Comparison of ENCODE assay signal across 18 cellular contexts in genomic region chr3:149388714-149389417, GRCh38. TPM values are rescaled to one million over a fixed set of nuclear protein-coding genes. Genes with fewer than 3 reads are reported as not detected.
DNase-seq lines count a peak whose midpoint lies in the region; ATAC-seq, FAIRE-seq and TF ChIP-seq lines count a peak whose summit lies in the region.
"Had no signal": no experiment of that assay in that cellular context is flagged by ENCODE, and none has a peak within 500 bp of the region (broad histone marks: within the 10 kb centered on the region; RNA-seq: fewer than 3 reads in every experiment).

No MANE protein-coding gene starts in this region.

- no peaks in the 10 kb centered on the region for H4K20me1 ChIP-seq in HCT116 (ENCODE audit: insufficient read depth)
- H4K20me1 ChIP-seq in HepG2 (ENCODE audit: insufficient read depth, low read length), result no peaks in the 10 kb centered on the region
- no peaks in the 10 kb centered on the region for H4K20me1 ChIP-seq in smooth muscle cell (ENCODE audit: low read depth)

- H2AFZ ChIP-seq in HCT116 (ENCODE audit: low read depth, low read length, poor library complexity, severe bottlenecking) (peak overlapping the region; percentile 39), HepG2 (ENCODE audit: low read length) (no peak overlapping the region), smooth muscle cell (ENCODE audit: low read depth) (no peak overlapping the region)
- H2AFZ ChIP-seq: GM23338 had no signal

- no peak overlapping the region for H3K4me2 ChIP-seq in HCT116 (ENCODE audit: low read length)
- peak overlapping the region; percentile 78 for H3K4me2 ChIP-seq in HepG2 (ENCODE audit: low read depth, low read length)
- H3K4me2 ChIP-seq in smooth muscle cell, result no peak overlapping the region
- H3K4me2 ChIP-seq: GM23338 had no signal

- TF ChIP-seq EP300 in HepG2 (IDR thresholded peaks at IDR 0.05; ENCODE audit: low read depth in 2 of 2, low read length in 2 of 2), result peak in 1 of 2 experiments; percentile 69; a peak in 2 of 4 replicates
- TF ChIP-seq EP300 in HepG2 (CRISPR knock-in tag; IDR thresholded peaks at IDR 0.05; ENCODE audit: borderline replicate concordance), result no peak
- TF ChIP-seq EP300 in gastroesophageal sphincter (IDR thresholded peaks at IDR 0.05), result no peak

- TF ChIP-seq POLR2A in HCT116 (IDR thresholded peaks at IDR 0.05; ENCODE audit: borderline replicate concordance, extremely low read depth, insufficient read depth, insufficient read length), result no peak
- peak; percentile 39 to 40; a peak in 2 of 4 replicates for TF ChIP-seq POLR2A in HepG2 (IDR thresholded peaks at IDR 0.05; ENCODE audit: insufficient read depth in 1 of 2, low read depth in 2 of 2, low read length in 2 of 2)
- TF ChIP-seq POLR2A in gastroesophageal sphincter (IDR thresholded peaks at IDR 0.05), result no peak

- H3K79me2 ChIP-seq in HCT116 (ENCODE audit: insufficient read depth, low read length), result no peaks in the 10 kb centered on the region
- peaks cover 28% of the 10 kb centered on the region for H3K79me2 ChIP-seq in HepG2 (ENCODE audit: insufficient read depth, low read length)
- no peaks in the 10 kb centered on the region for H3K79me2 ChIP-seq in smooth muscle cell (ENCODE audit: low read depth)

- no peaks in the 10 kb centered on the region for H3K9me2 ChIP-seq in HCT116 (ENCODE audit: insufficient read depth)

- peaks cover 6% of the 10 kb centered on the region for H3F3A ChIP-seq in smooth muscle cell (ENCODE audit: low read depth)

- H3K9me3 ChIP-seq in HCT116 (ENCODE audit: control insufficient read depth in 1 of 2, insufficient read depth in 1 of 2, low read depth in 1 of 2, low read length in 2 of 2) (no peaks in the 10 kb centered on the region; a peak in 1 of 4 replicates), SJSA1 (replicated peaks) (no peaks in the 10 kb centered on the region), HepG2 (ENCODE audit: low read length) (no peaks in the 10 kb centered on the region), smooth muscle cell (replicated peaks; ENCODE audit: low read depth) (no peaks in the 10 kb centered on the region), colonic mucosa (no peaks in the 10 kb centered on the region), gastroesophageal sphincter (peaks cover 0 to 8% (median 0%) of the 10 kb centered on the region in 3 donors)
- H3K9me3 ChIP-seq: psoas muscle had no signal

- H3K27ac ChIP-seq in HCT116 (ENCODE audit: low read depth, low read length), result no peak overlapping the region
- H3K27ac ChIP-seq in SJSA1, result peak overlapping the region; percentile 100
- peak overlapping the region; percentile 100 for H3K27ac ChIP-seq in HepG2 (ENCODE audit: extremely low read length, insufficient read depth, low read length)
- peak overlapping the region; percentile 97 for H3K27ac ChIP-seq in smooth muscle cell (ENCODE audit: low read depth)
- H3K27ac ChIP-seq in colonic mucosa, result no peak overlapping the region
- peak overlapping the region in 1 of 4 donors; percentile 88 for H3K27ac ChIP-seq in gastroesophageal sphincter
- H3K27ac ChIP-seq: psoas muscle had no signal

- intact Hi-C loops in HCT116 (cut with micrococcal nuclease), result no loop called here
- intact Hi-C loops in HepG2 (cut with micrococcal nuclease; ENCODE audit: unreplicated experiment), result loop anchor here (5.0 kb wide), 1 partner anchor 167 kb away; the partner anchor contains the start of gene CP
- intact Hi-C loops in colonic mucosa (cut with DNase I), result no loop called here

- H3K4me1 ChIP-seq in HCT116 (ENCODE audit: control insufficient read depth in 1 of 2, insufficient read depth in 2 of 2, low read length in 2 of 2), result peaks cover 20 to 62% of the 10 kb centered on the region in 2 experiments
- peaks cover 43% of the 10 kb centered on the region for H3K4me1 ChIP-seq in SJSA1 (replicated peaks)
- H3K4me1 ChIP-seq in HepG2 (ENCODE audit: insufficient read depth, low read length), result peaks cover 94% of the 10 kb centered on the region
- H3K4me1 ChIP-seq in smooth muscle cell (ENCODE audit: low read depth), result peaks cover 5% of the 10 kb centered on the region
- peaks cover 14% of the 10 kb centered on the region for H3K4me1 ChIP-seq in colonic mucosa
- peaks cover 8 to 30% (median 16%) of the 10 kb centered on the region in 3 donors for H3K4me1 ChIP-seq in gastroesophageal sphincter

- no peak for FAIRE-seq in HepG2 (lab: Jason Lieb, UNC)

- no TSS peak for BruUV-seq in HCT116 (replicated peaks; lab: Mats Ljungman, UMichigan)
- BruUV-seq in HepG2 (replicated peaks; lab: Mats Ljungman, UMichigan), result no TSS peak

- H3K27me3 ChIP-seq in HCT116 (ENCODE audit: insufficient read depth, low read length) (no peaks in the 10 kb centered on the region; the same call in 1 of the 2 replicates), SJSA1 (replicated peaks) (no peaks in the 10 kb centered on the region), HepG2 (ENCODE audit: control insufficient read depth in 1 of 2, insufficient read depth in 2 of 2, low read length in 2 of 2) (no peaks in the 10 kb centered on the region; a peak in 1 of 5 replicates), smooth muscle cell (ENCODE audit: low read depth) (no peaks in the 10 kb centered on the region), colonic mucosa (no peaks in the 10 kb centered on the region), gastroesophageal sphincter (no peaks in the 10 kb centered on the region)

- H3K36me3 ChIP-seq in HCT116 (ENCODE audit: control insufficient read depth in 1 of 2, insufficient read depth in 2 of 2, low read length in 2 of 2) (0 out of 4 replicates have a peak, but pooled peaks cover 0 to 5% of the 10 kb centered on the region in 2 experiments), SJSA1 (no peaks in the 10 kb centered on the region), HepG2 (replicated peaks in 1 of 2; ENCODE audit: control insufficient read depth in 1 of 2, insufficient read depth in 2 of 2, low read length in 2 of 2) (no peaks in the 10 kb centered on the region), smooth muscle cell (ENCODE audit: low read depth) (no peaks in the 10 kb centered on the region), colonic mucosa (no peaks in the 10 kb centered on the region), gastroesophageal sphincter (no peaks in the 10 kb centered on the region)

- DNase-seq in HCT116 (ENCODE audit: low read depth, low spot score) (no peak), SJSA1 (ENCODE audit: low read depth in 1 of 2, low spot score in 2 of 2) (no peak), HepG2 (ENCODE audit: low spot score) (peak; percentile 78), smooth muscle cell (lab: John Stamatoyannopoulos, UW; ENCODE audit: unreplicated experiment) (no peak), colonic mucosa (no peak)
- no peak for DNase-seq in activated effector memory CD4-positive, alpha-beta T cell treated with anti-CD3 and anti-CD28 coated beads, Interleukin-2, amount 50 U/mL, for 16 hours
- DNase-seq: activated CD4-positive, CD25-positive, alpha-beta regulatory T cell; amygdala; CD4-positive, alpha-beta T cell; hippocampal formation; NCI-H2029; NCI-H774; psoas muscle; RPMI8226 had no signal

- TF ChIP-seq CTCF in HCT116 (IDR thresholded peaks at IDR 0.05 in 2 of 3, conservative IDR thresholded peaks at IDR 0.05 in 1 of 3; ENCODE audit: borderline replicate concordance in 1 of 3, insufficient read depth in 1 of 3, low read depth in 2 of 3, low read length in 2 of 3), result no peak
- TF ChIP-seq CTCF in HepG2 (CRISPR knock-in tag; IDR thresholded peaks at IDR 0.05), result no peak
- no peak for TF ChIP-seq CTCF in smooth muscle cell (IDR thresholded peaks at IDR 0.05; ENCODE audit: borderline replicate concordance, insufficient read depth, poor library complexity, severe bottlenecking)
- TF ChIP-seq CTCF in colonic mucosa (IDR thresholded peaks at IDR 0.05), result no peak
- no peak for TF ChIP-seq CTCF in gastroesophageal sphincter (IDR thresholded peaks at IDR 0.05)

- TF ChIP-seq RAD21 in HCT116 (IDR thresholded peaks at IDR 0.05; ENCODE audit: low read depth) (no peak), HepG2 (CRISPR knock-in tag; IDR thresholded peaks at IDR 0.05) (no peak)

- in situ Hi-C loops in HepG2 (cut with HindIII; ENCODE audit: extremely low pct_ligation_motif_present, low pct_unique_long_range_greater_than_20kb), result no loop called here

- no peak overlapping the region for H3K4me3 ChIP-seq in HCT116 (replicated peaks in 1 of 2; ENCODE audit: low read depth in 1 of 2, low read length in 2 of 2)
- H3K4me3 ChIP-seq in SJSA1, result no peak overlapping the region
- H3K4me3 ChIP-seq in HepG2 (replicated peaks in 1 of 3; ENCODE audit: insufficient read depth in 1 of 3, low read depth in 2 of 3, low read length in 3 of 3), result peak overlapping the region in 1 of 3 experiments; percentile 40; a peak in 2 of 6 replicates
- no peak overlapping the region for H3K4me3 ChIP-seq in smooth muscle cell
- no peak overlapping the region for H3K4me3 ChIP-seq in colonic mucosa
- no peak overlapping the region for H3K4me3 ChIP-seq in gastroesophageal sphincter
- H3K4me3 ChIP-seq: GM23338, psoas muscle had no signal

- H3K9ac ChIP-seq in HCT116 (ENCODE audit: low read length) (no peak overlapping the region), HepG2 (ENCODE audit: insufficient read depth, low read depth, low read length) (peak overlapping the region; percentile 93), smooth muscle cell (ENCODE audit: low read depth) (peak overlapping the region; percentile 87), colonic mucosa (ENCODE audit: low read depth in 2 of 2, low read length in 2 of 2) (no peak overlapping the region)

- 79% methylated on average over 3 of the region's 3 CpGs for WGBS in HepG2 (ENCODE audit: low lambda C conversion rate)
- 99% methylated on average over 3 of the region's 3 CpGs for WGBS in smooth muscle cell (ENCODE audit: low lambda C conversion rate)
- 83 to 94% methylated on average over 2 to 3 of the region's 3 CpGs for WGBS in gastroesophageal sphincter (ENCODE audit: low coverage in 1 of 2), 2 donors

- CTCF ChIA-PET in HCT116 (lab: Charles Lee), result interaction anchor here (2.3 kb wide), 1 partner anchor 17 kb away, joined by 6 read pairs; no protein-coding TSS in a partner anchor
- CTCF ChIA-PET in HepG2 (lab: Yijun Ruan, JAX; ENCODE audit: low intra/inter-chr PET ratio, low total read pairs), result no interaction called here

- RAD21 ChIA-PET in HCT116 (lab: Charles Lee; ENCODE audit: low non-redundant PET in 1 of 2, low total read pairs in 2 of 2, uncharacterized antibody in 2 of 2, unreplicated experiment in 2 of 2), result no interaction called here

- POLR2A ChIA-PET in HCT116 (lab: Charles Lee) (no interaction called here), HepG2 (lab: Yijun Ruan, JAX) (interaction anchor here (1.3 to 8.2 kb wide), 6 partner anchors 12 to 91 kb away, joined by 3 to 265 read pairs (median 38); partner anchors contain the start of gene TM4SF1)

- ATAC-seq in HCT116 (no peak), HepG2 (peak; percentile 15), gastroesophageal sphincter (no peak)
- ATAC-seq: GM23338, psoas muscle had no signal

RNA-seq across cellular contexts. Expression of gene TM4SF1, which starts 11.4 kb away (rescaled TPM):
- total RNA-seq in HCT116 (2021; ENCODE audit: unreplicated experiment) (0.66 TPM), HepG2 (2016; rRNA removed; fragmentation: Illumina TruSeq; extraction: Trizol) (226 and 431 TPM in 2 replicates), smooth muscle cell (113 and 134 TPM in 2 replicates), colonic mucosa (10 to 100 TPM; 30.8 to 48.7 TPM), gastroesophageal sphincter (100 to 1,000 TPM in 1 of 4 donors, 10 to 100 TPM in 3; 20.9 to 128 (median 71.9) TPM)
- 0.07 and 0.09 TPM in 2 replicates for polyA plus RNA-seq in HCT116 (2012)
- total RNA-seq in SJSA1 (2014; rRNA removed; shearing (Covaris generic)), result 117 and 140 TPM in 2 replicates
- 208 and 219 TPM in 2 replicates for total RNA-seq in HepG2 (2016; cell fraction: cytosol; rRNA removed; fragmentation: Illumina TruSeq; extraction: Trizol; ENCODE audit: low read depth)
- total RNA-seq in HepG2 (2016; cell fraction: insoluble cytoplasmic fraction; rRNA removed; fragmentation: Illumina TruSeq; extraction: Trizol), result 231 and 434 TPM in 2 replicates
- 245 and 253 TPM in 2 replicates for total RNA-seq in HepG2 (2016; cell fraction: membrane; rRNA removed; fragmentation: Illumina TruSeq; extraction: Trizol)
- 420 and 443 TPM in 2 replicates for total RNA-seq in HepG2 (2016; cell fraction: nucleus; rRNA removed; fragmentation: Illumina TruSeq; extraction: Trizol)
- polyA plus RNA-seq in HepG2 (2011; rRNA removed) (1,198 and 1,359 TPM in 2 replicates), smooth muscle cell (37.5 and 83.3 TPM in 2 replicates)
- polyA plus RNA-seq in HepG2 (2011; cell fraction: cytosol; rRNA removed), result 1,424 and 1,669 TPM in 2 replicates
- polyA plus RNA-seq in HepG2 (2011; cell fraction: nucleus; rRNA removed), result 327 and 438 TPM in 2 replicates
- polyA plus RNA-seq in HepG2 (2012), result 451 and 486 TPM in 2 replicates
- polyA plus RNA-seq in HepG2 (2016; cell fraction: cytosol; fragmentation: Illumina TruSeq; extraction: Trizol; ENCODE audit: low read depth), result 115 and 136 TPM in 2 replicates
- 218 and 233 TPM in 2 replicates for polyA plus RNA-seq in HepG2 (2016; cell fraction: insoluble cytoplasmic fraction; fragmentation: Illumina TruSeq; extraction: Trizol; ENCODE audit: low read depth)
- polyA plus RNA-seq in HepG2 (2016; cell fraction: membrane; fragmentation: Illumina TruSeq; extraction: Trizol; ENCODE audit: low read depth), result 148 and 158 TPM in 2 replicates
- 564 and 601 TPM in 2 replicates for polyA plus RNA-seq in HepG2 (2016; cell fraction: nucleus; fragmentation: Illumina TruSeq; extraction: Trizol; ENCODE audit: insufficient read depth, low read depth)
- 1,057 and 2,299 TPM in 2 replicates for polyA minus RNA-seq in HepG2 (2011; rRNA and poly(A)+ RNA removed; ENCODE audit: low replicate concordance)
- polyA minus RNA-seq in HepG2 (2011; cell fraction: cytosol; rRNA and poly(A)+ RNA removed), result 560 and 611 TPM in 2 replicates
- 379 and 448 TPM in 2 replicates for polyA minus RNA-seq in HepG2 (2011; cell fraction: nucleus; rRNA and poly(A)+ RNA removed)
- total RNA-seq: activated CD8-positive, alpha-beta memory T cell treated with anti-CD3 and anti-CD28 coated beads for 36 hours; activated T-helper 2 cell treated with anti-CD3 and anti-CD28 coated beads, Interferon-gamma antibody, Interleukin-2, Interleukin-4, amounts not matched to agents 10 μg/mL and 5 μg/mL and 100 μg/mL, durations not matched to agents 14 hours and 24 hours and 36 hours; CD4-positive, alpha-beta T cell had no signal

RNA-seq across cellular contexts. Expression of gene TM4SF18, which starts 55.4 kb away (rescaled TPM):
- 0.34 TPM for total RNA-seq in HCT116 (2021; ENCODE audit: unreplicated experiment)
- 0.77 and 1.2 TPM in 2 replicates for polyA plus RNA-seq in HCT116 (2012)
- 2.4 and 10.4 TPM in 2 replicates for total RNA-seq in SJSA1 (2014; rRNA removed; shearing (Covaris generic))
- total RNA-seq in HepG2 (2016; rRNA removed; fragmentation: Illumina TruSeq; extraction: Trizol), result not detected in 2 replicates
- total RNA-seq in HepG2 (2016; cell fraction: cytosol; rRNA removed; fragmentation: Illumina TruSeq; extraction: Trizol; ENCODE audit: low read depth), result not detected in 2 replicates
- total RNA-seq in HepG2 (2016; cell fraction: insoluble cytoplasmic fraction; rRNA removed; fragmentation: Illumina TruSeq; extraction: Trizol), result not detected in 2 replicates
- not detected in 2 replicates for total RNA-seq in HepG2 (2016; cell fraction: membrane; rRNA removed; fragmentation: Illumina TruSeq; extraction: Trizol)
- not detected in 2 replicates for total RNA-seq in HepG2 (2016; cell fraction: nucleus; rRNA removed; fragmentation: Illumina TruSeq; extraction: Trizol)
- 0.15 and 0.25 TPM in 2 replicates for polyA plus RNA-seq in HepG2 (2011; rRNA removed)
- polyA plus RNA-seq in HepG2 (2011; cell fraction: cytosol; rRNA removed), result 0.03 and 0.11 TPM in 2 replicates
- polyA plus RNA-seq in HepG2 (2011; cell fraction: nucleus; rRNA removed), result not detected in 2 replicates
- 0.08 TPM in 1 of 2 replicates, not detected in the other for polyA plus RNA-seq in HepG2 (2012)
- not detected in 2 replicates for polyA plus RNA-seq in HepG2 (2016; cell fraction: cytosol; fragmentation: Illumina TruSeq; extraction: Trizol; ENCODE audit: low read depth)
- polyA plus RNA-seq in HepG2 (2016; cell fraction: insoluble cytoplasmic fraction; fragmentation: Illumina TruSeq; extraction: Trizol; ENCODE audit: low read depth), result not detected in 2 replicates
- not detected in 2 replicates for polyA plus RNA-seq in HepG2 (2016; cell fraction: membrane; fragmentation: Illumina TruSeq; extraction: Trizol; ENCODE audit: low read depth)
- not detected in 2 replicates for polyA plus RNA-seq in HepG2 (2016; cell fraction: nucleus; fragmentation: Illumina TruSeq; extraction: Trizol; ENCODE audit: insufficient read depth, low read depth)
- polyA minus RNA-seq in HepG2 (2011; rRNA and poly(A)+ RNA removed; ENCODE audit: low replicate concordance), result not detected in 2 replicates
- not detected in 2 replicates for polyA minus RNA-seq in HepG2 (2011; cell fraction: cytosol; rRNA and poly(A)+ RNA removed)
- not detected in 2 replicates for polyA minus RNA-seq in HepG2 (2011; cell fraction: nucleus; rRNA and poly(A)+ RNA removed)
- 0.40 and 0.58 TPM in 2 replicates for total RNA-seq in smooth muscle cell
- 0.37 and 0.86 TPM in 2 replicates for polyA plus RNA-seq in smooth muscle cell
- 1 to 10 TPM in 1 of 2 donors, under 1 TPM in 1; 0.72 to 2.1 TPM for total RNA-seq in colonic mucosa
- 10 to 100 TPM in 1 of 4 donors, 1 to 10 TPM in 3; 1.7 to 10.2 (median 7.1) TPM for total RNA-seq in gastroesophageal sphincter
- total RNA-seq: activated CD8-positive, alpha-beta memory T cell treated with anti-CD3 and anti-CD28 coated beads for 36 hours; activated T-helper 2 cell treated with anti-CD3 and anti-CD28 coated beads, Interferon-gamma antibody, Interleukin-2, Interleukin-4, amounts not matched to agents 10 μg/mL and 5 μg/mL and 100 μg/mL, durations not matched to agents 14 hours and 24 hours and 36 hours; CD4-positive, alpha-beta T cell had no signal

Comparison
In these comparisons a context has a peak if more than half of its experiments do, and no peak if none do; other contexts are left out.
1. H3K27ac ChIP-seq: peak in SJSA1 (single experiment), HepG2 (single experiment) and smooth muscle cell (single experiment); none in HCT116 (single experiment) and colonic mucosa (single experiment).
2. H3K9ac ChIP-seq: peak in HepG2 (single experiment) and smooth muscle cell (single experiment); none in HCT116 (single experiment) and colonic mucosa (0 of 2).
3. POLR2A ChIP-seq: peak in HepG2 (2 of 2); none in HCT116 (single experiment) and gastroesophageal sphincter (0 of 2).
4. RNA of gene TM4SF1, which starts 11.4 kb away (total RNA-seq): 208 to 443 TPM in HepG2, 117 to 140 TPM in SJSA1, 113 to 134 TPM in smooth muscle cell, 20.9 to 128 TPM in gastroesophageal sphincter and 30.8 to 48.7 TPM in colonic mucosa; 0.66 TPM in HCT116 (single experiment); every median in the first group is over 10 times any median in the second.
5. Of the 20 proteins assayed by ChIP-seq in both HepG2 and HCT116: peak only in HepG2: POLR2A; only in HCT116: none; in both: none; in neither: 19.